Comparison of ENCODE assay signal across 19 cellular contexts in the genomic region with DNA sequence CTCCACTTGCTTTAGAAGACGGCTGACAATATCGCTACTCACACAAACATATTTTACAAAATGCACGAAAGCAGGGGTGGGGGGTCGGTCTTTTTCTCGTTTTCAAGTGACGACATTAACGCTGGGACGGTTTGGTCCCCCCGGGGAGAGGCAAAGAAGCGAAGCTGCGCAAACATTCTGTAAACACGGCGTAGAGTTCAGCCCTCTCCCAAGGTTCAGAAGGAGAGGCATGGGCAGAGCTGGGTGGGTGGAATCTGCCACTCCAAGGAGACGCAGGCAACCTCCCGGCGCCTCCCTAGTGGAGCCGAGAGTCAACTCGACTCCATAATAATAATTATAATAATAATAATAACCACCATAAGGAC. TPM values are rescaled to one million over a fixed set of nuclear protein-coding genes. Genes with fewer than 3 reads are reported as not detected.
DNase-seq lines count a peak whose midpoint lies in the region; ATAC-seq, FAIRE-seq and TF ChIP-seq lines count a peak whose summit lies in the region.
"Had no signal": no experiment of that assay in that cellular context is flagged by ENCODE, and none has a peak within 500 bp of the region (broad histone marks: within the 10 kb centered on the region; RNA-seq: fewer than 3 reads in every experiment).

No MANE protein-coding gene starts in this region.

- no peak overlapping the region for H3K4me2 ChIP-seq in GM12878 (ENCODE audit: control insufficient read depth, insufficient read depth)

- H3K27me3 ChIP-seq in CD4-positive, alpha-beta memory T cell (ENCODE audit: insufficient read depth, low read length): peaks cover 72% of the 10 kb centered on the region
- H3K27me3 ChIP-seq in GM12878 (replicated peaks in 1 of 2; ENCODE audit: control insufficient read depth in 2 of 2, insufficient read depth in 2 of 2, low read length in 1 of 2): peaks cover 17 to 39% of the 10 kb centered on the region in 2 experiments

- no peaks in the 10 kb centered on the region for H3K36me3 ChIP-seq in CD4-positive, alpha-beta memory T cell (ENCODE audit: insufficient read depth, low read length)
- no peaks in the 10 kb centered on the region for H3K36me3 ChIP-seq in GM12878 (ENCODE audit: control insufficient read depth in 2 of 2, insufficient read depth in 2 of 2, low read length in 1 of 2)
- H3K36me3 ChIP-seq: brain microvascular endothelial cell, sigmoid colon had no signal

- H3K9me3 ChIP-seq in CD4-positive, alpha-beta memory T cell (ENCODE audit: control insufficient read depth in 1 of 2, low read length in 2 of 2): no peaks in the 10 kb centered on the region
- no peaks in the 10 kb centered on the region for H3K9me3 ChIP-seq in GM12878 (replicated peaks; ENCODE audit: control insufficient read depth, insufficient read depth, low read length)
- H3K9me3 ChIP-seq: sigmoid colon had no signal

- H4K20me1 ChIP-seq in GM12878 (ENCODE audit: control insufficient read depth, insufficient read depth): no peaks in the 10 kb centered on the region

- TF ChIP-seq RAD21 in GM12878 (IDR thresholded peaks at IDR 0.05; ENCODE audit: insufficient read depth, low read depth, low read length): no peak

- in situ Hi-C loops in GM12878 (cut with MboI): no loop called here

- H3K4me1 Mint-ChIP-seq in CD4-positive, alpha-beta memory T cell: peaks cover 30 to 81% (median 61%) of the 10 kb centered on the region in 4 donors
- peaks cover 0 to 18% of the 10 kb centered on the region in 2 donors for H3K4me1 Mint-ChIP-seq in natural killer cell

- no peak for TF ChIP-seq EP300 in GM12878 (IDR thresholded peaks at IDR 0.05; ENCODE audit: borderline replicate concordance in 1 of 2, control insufficient read depth in 1 of 2, low read depth in 2 of 2, low read length in 2 of 2)

- peaks cover 0 to 21% (median 0%) of the 10 kb centered on the region in 8 donors for H3K9me3 Mint-ChIP-seq in CD4-positive, alpha-beta memory T cell
- no peaks in the 10 kb centered on the region for H3K9me3 Mint-ChIP-seq in natural killer cell

- intact Hi-C loops in CD4-positive, alpha-beta memory T cell (cut with micrococcal nuclease): loop anchor here (5.0 kb wide), 1 partner anchor 409 kb away; no protein-coding TSS in a partner anchor
- intact Hi-C loops in GM12878 (cut with micrococcal nuclease; ENCODE audit: unreplicated experiment) (no loop called here), natural killer cell (cut with micrococcal nuclease) (no loop called here), cardiac septum (cut with DNase I) (no loop called here)

- RAD21 ChIA-PET in GM12878 (lab: Charles Lee; ENCODE audit: unreplicated experiment): no interaction called here

- no peak for TF ChIP-seq CTCF in GM20000 (IDR thresholded peaks at IDR 0.05; ENCODE audit: extremely low read depth, missing control alignments)
- TF ChIP-seq CTCF in GM12878 (IDR thresholded peaks at IDR 0.05 in 2 of 3, conservative IDR thresholded peaks at IDR 0.05 in 1 of 3; ENCODE audit: control insufficient read depth in 2 of 3, extremely low read depth in 1 of 3, insufficient read depth in 1 of 3, low read depth in 3 of 3, low read length in 3 of 3): no peak
- TF ChIP-seq CTCF in natural killer cell (IDR thresholded peaks at IDR 0.05): no peak

- BruUV-seq in GM12878 (replicated peaks; lab: Mats Ljungman, UMichigan): no TSS peak

- CTCF ChIA-PET in CD4-positive, alpha-beta memory T cell (lab: Charles Lee; ENCODE audit: partially characterized antibody): interaction anchor here (1.0 to 17.6 kb wide), 2 partner anchors 16 to 273 kb away, joined by 3 to 337 read pairs; no protein-coding TSS in a partner anchor
- CTCF ChIA-PET in GM12878 (lab: Yijun Ruan, JAX): no interaction called here

- H3K79me2 ChIP-seq in GM12878 (ENCODE audit: control insufficient read depth, insufficient read depth, low read length): no peaks in the 10 kb centered on the region

- no peak for FAIRE-seq in GM12878 (lab: Jason Lieb, UNC)
- FAIRE-seq: endometrium had no signal

- peak overlapping the region; percentile 23 to 84 (median 75) for H3K4me3 Mint-ChIP-seq in CD4-positive, alpha-beta memory T cell
- H3K4me3 Mint-ChIP-seq in natural killer cell: peak overlapping the region; percentile 17

- peak overlapping the region in 3 of 7 donors; percentile 19 to 76 (median 24) for H3K27ac Mint-ChIP-seq in CD4-positive, alpha-beta memory T cell
- H3K27ac Mint-ChIP-seq in natural killer cell: no peak overlapping the region

- no peak overlapping the region for H2AFZ ChIP-seq in GM12878 (ENCODE audit: control insufficient read depth, low read depth, low read length)

- no peak overlapping the region for H3K4me3 ChIP-seq in CD4-positive, alpha-beta memory T cell (ENCODE audit: low read length in 2 of 2)
- H3K4me3 ChIP-seq in GM12878: no peak overlapping the region

- ATAC-seq in GM12878 (no peak), natural killer cell (no peak), GM18873 (IDR thresholded peaks at IDR 0.05; ENCODE audit: low FRiP score, unreplicated experiment) (no peak), GM21423 (IDR thresholded peaks at IDR 0.05; ENCODE audit: unreplicated experiment) (no peak)

- no peak overlapping the region for H3K27ac ChIP-seq in CD4-positive, alpha-beta memory T cell (ENCODE audit: low read depth, low read length)
- H3K27ac ChIP-seq in GM12878 (ENCODE audit: control insufficient read depth, insufficient read depth): no peak overlapping the region
- H3K27ac ChIP-seq: brain microvascular endothelial cell, C4-2B, sigmoid colon had no signal

- SMC1A ChIA-PET in GM12878 (lab: Charles Lee; ENCODE audit: uncharacterized antibody, unreplicated experiment): no interaction called here

- 23% methylated on average over 18 of the region's 18 CpGs for WGBS in GM12878 (ENCODE audit: insufficient coverage, insufficient replicate concordance, low lambda C conversion rate, missing lambda C conversion rate)

- POLR2A ChIA-PET in CD4-positive, alpha-beta memory T cell (lab: Charles Lee; ENCODE audit: partially characterized antibody): no interaction called here
- POLR2A ChIA-PET in GM12878 (lab: Charles Lee): no interaction called here

- H3K36me3 Mint-ChIP-seq in CD4-positive, alpha-beta memory T cell: peaks cover 0 to 2% of the 10 kb centered on the region in 2 donors
- no peaks in the 10 kb centered on the region for H3K36me3 Mint-ChIP-seq in natural killer cell

- no peak for DNase-seq in CD4-positive, alpha-beta memory T cell
- DNase-seq in GM20000 (ENCODE audit: low spot score) (peak; percentile 37), GM12878 (ENCODE audit: low read depth, low spot score) (no peak), natural killer cell (no peak), HuH-7 (ENCODE audit: low spot score) (no peak), cardiac septum (ENCODE audit: low spot score) (no peak)
- DNase-seq: brain microvascular endothelial cell, HCEC 1CT, MM.1S, NCI-H2081 treated with DMSO at 0.1 percent for 48 hours, SHP77, sigmoid colon had no signal

- TF ChIP-seq POLR2A in GM12878 (IDR thresholded peaks at IDR 0.05; ENCODE audit: low read depth, low read length): no peak

- H3K4me1 ChIP-seq in CD4-positive, alpha-beta memory T cell (ENCODE audit: insufficient read depth, low read length): peaks cover 56% of the 10 kb centered on the region
- no peaks in the 10 kb centered on the region for H3K4me1 ChIP-seq in GM12878 (ENCODE audit: control insufficient read depth, insufficient read depth, low read length)

- H3K9ac ChIP-seq in GM12878 (ENCODE audit: control insufficient read depth, insufficient read depth, low read length): no peak overlapping the region

- H3K27me3 Mint-ChIP-seq in CD4-positive, alpha-beta memory T cell: peaks cover 59 to 63% of the 10 kb centered on the region in 2 donors
- peaks cover 53 to 59% of the 10 kb centered on the region in 2 donors for H3K27me3 Mint-ChIP-seq in natural killer cell (ENCODE audit: low read depth in 2 of 2)

TF ChIP-seq in GM12878, 131 proteins besides CTCF, POLR2A, EP300 and RAD21:
- TF ChIP-seq, protein P1, sequence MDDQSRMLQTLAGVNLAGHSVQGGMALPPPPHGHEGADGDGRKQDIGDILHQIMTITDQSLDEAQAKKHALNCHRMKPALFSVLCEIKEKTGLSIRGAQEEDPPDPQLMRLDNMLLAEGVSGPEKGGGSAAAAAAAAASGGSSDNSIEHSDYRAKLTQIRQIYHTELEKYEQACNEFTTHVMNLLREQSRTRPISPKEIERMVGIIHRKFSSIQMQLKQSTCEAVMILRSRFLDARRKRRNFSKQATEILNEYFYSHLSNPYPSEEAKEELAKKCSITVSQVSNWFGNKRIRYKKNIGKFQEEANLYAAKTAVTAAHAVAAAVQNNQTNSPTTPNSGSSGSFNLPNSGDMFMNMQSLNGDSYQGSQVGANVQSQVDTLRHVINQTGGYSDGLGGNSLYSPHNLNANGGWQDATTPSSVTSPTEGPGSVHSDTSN (IDR thresholded peaks at IDR 0.05; ENCODE audit: insufficient replicate concordance, low read depth, low read length): no peak
- TF ChIP-seq EZH2 (IDR thresholded peaks at IDR 0.05; ENCODE audit: borderline replicate concordance, control insufficient read depth, low read depth, low read length): 0 out of 2 replicates have a peak, but pooled peaks have one; percentile 47

RNA-seq across cellular contexts. Expression of gene NKX2-2, which starts 2.4 kb away (rescaled TPM):
- not detected for total RNA-seq in CD4-positive, alpha-beta memory T cell
- not detected for polyA plus RNA-seq in CD4-positive, alpha-beta memory T cell
- not detected in 2 replicates for total RNA-seq in GM12878 (2013; cell fraction: nucleolus; rRNA removed)
- total RNA-seq in GM12878 (2014; rRNA removed): not detected in 2 replicates
- not detected in 2 replicates for total RNA-seq in GM12878 (2014; rRNA removed; fragmentation: Illumina TruSeq; extraction: Trizol)
- total RNA-seq in GM12878 (2021): not detected in 2 replicates
- polyA plus RNA-seq in GM12878 (2011; ENCODE audit: low read depth): not detected
- polyA plus RNA-seq in GM12878 (2011; rRNA removed): not detected in 2 replicates
- not detected in 2 replicates for polyA plus RNA-seq in GM12878 (2011; cell fraction: cytosol; rRNA removed)
- polyA plus RNA-seq in GM12878 (2011; cell fraction: nucleus; rRNA removed): not detected in 2 replicates
- not detected in 2 replicates for polyA plus RNA-seq in GM12878 (2012)
- not detected in 2 replicates for polyA plus RNA-seq in GM12878 (2014; fragmentation: Illumina TruSeq; extraction: Trizol)
- polyA plus RNA-seq in GM12878 (2014; fragmentation: Nextera tagmentation; extraction: Ambion mirVana): not detected
- not detected in 2 replicates for polyA plus RNA-seq in GM12878 (2014; rRNA removed)
- not detected for polyA plus RNA-seq in GM12878 (2016; fragmentation: Nextera tagmentation; extraction: Ambion mirVana)
- not detected in 2 replicates for polyA minus RNA-seq in GM12878 (2011; rRNA and poly(A)+ RNA removed)
- not detected in 2 replicates for polyA minus RNA-seq in GM12878 (2011; cell fraction: cytosol; rRNA and poly(A)+ RNA removed)
- polyA minus RNA-seq in GM12878 (2011; cell fraction: nucleus; rRNA and poly(A)+ RNA removed): not detected in 2 replicates
- not detected for total RNA-seq in natural killer cell
- 0.11 TPM for total RNA-seq in cardiac septum
- total RNA-seq: G401, glomerular endothelial cell, kidney epithelial cell, sigmoid colon had no signal
